ENCODE assay signal across 1 cellular context in genomic region chr11:32830413-32830738, GRCh38.
TF ChIP-seq lines count a peak whose summit lies in the region.

No MANE protein-coding gene starts in this region.

TF ChIP-seq in HepG2, 621 proteins besides CTCF, POLR2A, EP300 and RAD21 (continues in another document):
- TF ChIP-seq HNF4G (IDR thresholded peaks at IDR 0.05; ENCODE audit: borderline replicate concordance, low read depth, low read length): peak; percentile 66; the same call in 1 of the 2 replicates
- peak; percentile 34; the same call in 1 of the 2 replicates for TF ChIP-seq HNF4G (CRISPR knock-in tag; IDR thresholded peaks at IDR 0.05; ENCODE audit: borderline replicate concordance, low read depth)
- TF ChIP-seq SOX5 (CRISPR knock-in tag; IDR thresholded peaks at IDR 0.05; ENCODE audit: borderline replicate concordance): peak; percentile 39; the same call in 1 of the 2 replicates
- TF ChIP-seq, protein P1, sequence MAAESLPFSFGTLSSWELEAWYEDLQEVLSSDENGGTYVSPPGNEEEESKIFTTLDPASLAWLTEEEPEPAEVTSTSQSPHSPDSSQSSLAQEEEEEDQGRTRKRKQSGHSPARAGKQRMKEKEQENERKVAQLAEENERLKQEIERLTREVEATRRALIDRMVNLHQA (CRISPR knock-in tag; IDR thresholded peaks at IDR 0.05): no peak
- no peak for TF ChIP-seq PCBP1 (IDR thresholded peaks at IDR 0.05; ENCODE audit: borderline replicate concordance, low read depth, low read length)
- no peak for TF ChIP-seq GTF3A (CRISPR knock-in tag; conservative IDR thresholded peaks at IDR 0.05)
- TF ChIP-seq ZNF776 (CRISPR knock-in tag; IDR thresholded peaks at IDR 0.05): no peak
- no peak for TF ChIP-seq CENPX (CRISPR knock-in tag; IDR thresholded peaks at IDR 0.05)
- TF ChIP-seq, protein P2, sequence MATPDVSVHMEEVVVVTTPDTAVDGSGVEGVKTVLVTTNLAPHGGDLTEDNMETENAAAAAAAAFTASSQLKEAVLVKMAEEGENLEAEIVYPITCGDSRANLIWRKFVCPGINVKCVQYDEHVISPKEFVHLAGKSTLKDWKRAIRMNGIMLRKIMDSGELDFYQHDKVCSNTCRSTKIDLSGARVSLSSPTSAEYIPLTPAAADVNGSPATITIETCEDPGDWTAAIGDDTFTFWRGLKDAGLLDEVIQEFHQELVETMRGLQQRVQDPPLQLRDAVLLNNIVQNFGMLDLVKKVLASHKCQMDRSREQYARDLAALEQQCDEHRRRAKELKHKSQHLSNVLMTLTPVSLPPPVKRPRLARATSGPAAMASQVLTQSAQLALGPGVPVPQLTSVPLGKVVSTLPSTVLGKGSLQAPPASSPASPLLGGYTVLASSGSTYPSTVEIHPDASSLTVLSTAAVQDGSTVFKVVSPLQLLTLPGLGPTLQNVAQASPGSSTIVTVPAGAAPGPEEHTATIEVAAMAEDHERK (CRISPR knock-in tag; IDR thresholded peaks at IDR 0.05; ENCODE audit: low read depth): no peak
- TF ChIP-seq ZBTB21 (CRISPR knock-in tag; IDR thresholded peaks at IDR 0.05): no peak
- TF ChIP-seq ZNF276 (CRISPR knock-in tag; IDR thresholded peaks at IDR 0.05; ENCODE audit: low read depth): no peak
- TF ChIP-seq, protein P3, sequence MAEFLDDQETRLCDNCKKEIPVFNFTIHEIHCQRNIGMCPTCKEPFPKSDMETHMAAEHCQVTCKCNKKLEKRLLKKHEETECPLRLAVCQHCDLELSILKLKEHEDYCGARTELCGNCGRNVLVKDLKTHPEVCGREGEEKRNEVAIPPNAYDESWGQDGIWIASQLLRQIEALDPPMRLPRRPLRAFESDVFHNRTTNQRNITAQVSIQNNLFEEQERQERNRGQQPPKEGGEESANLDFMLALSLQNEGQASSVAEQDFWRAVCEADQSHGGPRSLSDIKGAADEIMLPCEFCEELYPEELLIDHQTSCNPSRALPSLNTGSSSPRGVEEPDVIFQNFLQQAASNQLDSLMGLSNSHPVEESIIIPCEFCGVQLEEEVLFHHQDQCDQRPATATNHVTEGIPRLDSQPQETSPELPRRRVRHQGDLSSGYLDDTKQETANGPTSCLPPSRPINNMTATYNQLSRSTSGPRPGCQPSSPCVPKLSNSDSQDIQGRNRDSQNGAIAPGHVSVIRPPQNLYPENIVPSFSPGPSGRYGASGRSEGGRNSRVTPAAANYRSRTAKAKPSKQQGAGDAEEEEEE (CRISPR knock-in tag; IDR thresholded peaks at IDR 0.05; ENCODE audit: borderline replicate concordance): no peak
- TF ChIP-seq, protein P4, sequence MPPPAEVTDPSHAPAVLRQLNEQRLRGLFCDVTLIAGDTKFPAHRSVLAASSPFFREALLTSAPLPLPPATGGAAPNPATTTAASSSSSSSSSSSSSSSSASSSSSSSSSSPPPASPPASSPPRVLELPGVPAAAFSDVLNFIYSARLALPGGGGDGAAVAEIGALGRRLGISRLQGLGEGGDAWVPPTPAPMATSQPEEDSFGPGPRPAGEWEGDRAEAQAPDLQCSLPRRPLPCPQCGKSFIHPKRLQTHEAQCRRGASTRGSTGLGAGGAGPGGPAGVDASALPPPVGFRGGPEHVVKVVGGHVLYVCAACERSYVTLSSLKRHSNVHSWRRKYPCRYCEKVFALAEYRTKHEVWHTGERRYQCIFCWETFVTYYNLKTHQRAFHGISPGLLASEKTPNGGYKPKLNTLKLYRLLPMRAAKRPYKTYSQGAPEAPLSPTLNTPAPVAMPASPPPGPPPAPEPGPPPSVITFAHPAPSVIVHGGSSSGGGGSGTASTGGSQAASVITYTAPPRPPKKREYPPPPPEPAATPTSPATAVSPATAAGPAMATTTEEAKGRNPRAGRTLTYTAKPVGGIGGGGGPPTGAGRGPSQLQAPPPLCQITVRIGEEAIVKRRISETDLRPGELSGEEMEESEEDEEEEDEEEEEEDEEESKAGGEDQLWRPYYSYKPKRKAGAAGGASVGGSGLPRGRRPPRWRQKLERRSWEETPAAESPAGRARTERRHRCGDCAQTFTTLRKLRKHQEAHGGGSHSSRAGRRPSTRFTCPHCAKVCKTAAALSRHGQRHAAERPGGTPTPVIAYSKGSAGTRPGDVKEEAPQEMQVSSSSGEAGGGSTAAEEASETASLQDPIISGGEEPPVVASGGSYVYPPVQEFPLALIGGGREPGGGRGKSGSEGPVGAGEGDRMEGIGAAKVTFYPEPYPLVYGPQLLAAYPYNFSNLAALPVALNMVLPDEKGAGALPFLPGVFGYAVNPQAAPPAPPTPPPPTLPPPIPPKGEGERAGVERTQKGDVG (CRISPR knock-in tag; IDR thresholded peaks at IDR 0.05; ENCODE audit: borderline replicate concordance): no peak
- TF ChIP-seq ZNF251 (CRISPR knock-in tag; IDR thresholded peaks at IDR 0.05): no peak
- TF ChIP-seq, protein P5, sequence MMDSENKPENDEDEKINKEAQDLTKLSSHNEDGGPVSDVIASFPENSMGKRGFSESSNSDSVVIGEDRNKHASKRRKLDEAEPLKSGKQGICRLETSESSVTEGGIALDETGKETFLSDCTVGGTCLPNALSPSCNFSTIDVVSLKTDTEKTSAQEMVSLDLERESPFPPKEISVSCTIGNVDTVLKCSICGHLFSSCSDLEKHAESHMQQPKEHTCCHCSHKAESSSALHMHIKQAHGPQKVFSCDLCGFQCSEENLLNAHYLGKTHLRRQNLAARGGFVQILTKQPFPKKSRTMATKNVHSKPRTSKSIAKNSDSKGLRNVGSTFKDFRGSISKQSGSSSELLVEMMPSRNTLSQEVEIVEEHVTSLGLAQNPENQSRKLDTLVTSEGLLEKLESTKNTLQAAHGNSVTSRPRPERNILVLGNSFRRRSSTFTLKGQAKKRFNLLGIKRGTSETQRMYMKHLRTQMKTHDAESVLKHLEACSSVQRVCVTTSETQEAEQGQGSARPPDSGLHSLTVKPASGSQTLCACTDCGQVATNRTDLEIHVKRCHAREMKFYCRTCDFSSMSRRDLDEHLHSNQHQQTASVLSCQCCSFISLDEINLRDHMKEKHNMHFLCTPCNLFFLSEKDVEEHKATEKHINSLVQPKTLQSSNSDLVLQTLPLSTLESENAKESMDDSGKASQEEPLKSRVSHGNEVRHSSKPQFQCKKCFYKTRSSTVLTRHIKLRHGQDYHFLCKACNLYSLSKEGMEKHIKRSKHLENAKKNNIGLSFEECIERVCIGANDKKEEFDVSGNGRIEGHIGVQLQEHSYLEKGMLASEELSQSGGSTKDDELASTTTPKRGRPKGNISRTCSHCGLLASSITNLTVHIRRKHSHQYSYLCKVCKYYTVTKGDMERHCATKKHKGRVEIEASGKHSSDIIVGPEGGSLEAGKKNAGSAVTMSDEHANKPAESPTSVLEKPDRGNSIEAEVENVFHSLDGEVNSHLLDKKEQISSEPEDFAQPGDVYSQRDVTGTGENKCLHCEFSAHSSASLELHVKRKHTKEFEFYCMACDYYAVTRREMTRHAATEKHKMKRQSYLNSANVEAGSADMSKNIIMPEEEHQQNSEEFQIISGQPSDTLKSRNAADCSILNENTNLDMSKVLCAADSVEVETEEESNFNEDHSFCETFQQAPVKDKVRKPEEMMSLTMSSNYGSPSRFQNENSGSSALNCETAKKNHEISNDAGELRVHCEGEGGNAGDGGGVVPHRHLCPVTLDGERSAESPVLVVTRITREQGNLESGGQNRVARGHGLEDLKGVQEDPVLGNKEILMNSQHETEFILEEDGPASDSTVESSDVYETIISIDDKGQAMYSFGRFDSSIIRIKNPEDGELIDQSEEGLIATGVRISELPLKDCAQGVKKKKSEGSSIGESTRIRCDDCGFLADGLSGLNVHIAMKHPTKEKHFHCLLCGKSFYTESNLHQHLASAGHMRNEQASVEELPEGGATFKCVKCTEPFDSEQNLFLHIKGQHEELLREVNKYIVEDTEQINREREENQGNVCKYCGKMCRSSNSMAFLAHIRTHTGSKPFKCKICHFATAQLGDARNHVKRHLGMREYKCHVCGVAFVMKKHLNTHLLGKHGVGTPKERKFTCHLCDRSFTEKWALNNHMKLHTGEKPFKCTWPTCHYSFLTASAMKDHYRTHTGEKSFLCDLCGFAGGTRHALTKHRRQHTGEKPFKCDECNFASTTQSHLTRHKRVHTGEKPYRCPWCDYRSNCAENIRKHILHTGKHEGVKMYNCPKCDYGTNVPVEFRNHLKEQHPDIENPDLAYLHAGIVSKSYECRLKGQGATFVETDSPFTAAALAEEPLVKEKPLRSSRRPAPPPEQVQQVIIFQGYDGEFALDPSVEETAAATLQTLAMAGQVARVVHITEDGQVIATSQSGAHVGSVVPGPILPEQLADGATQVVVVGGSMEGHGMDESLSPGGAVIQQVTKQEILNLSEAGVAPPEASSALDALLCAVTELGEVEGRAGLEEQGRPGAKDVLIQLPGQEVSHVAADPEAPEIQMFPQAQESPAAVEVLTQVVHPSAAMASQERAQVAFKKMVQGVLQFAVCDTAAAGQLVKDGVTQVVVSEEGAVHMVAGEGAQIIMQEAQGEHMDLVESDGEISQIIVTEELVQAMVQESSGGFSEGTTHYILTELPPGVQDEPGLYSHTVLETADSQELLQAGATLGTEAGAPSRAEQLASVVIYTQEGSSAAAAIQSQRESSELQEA (CRISPR knock-in tag; IDR thresholded peaks at IDR 0.05; ENCODE audit: not compliant biosample characterization): no peak
- TF ChIP-seq, protein P6, sequence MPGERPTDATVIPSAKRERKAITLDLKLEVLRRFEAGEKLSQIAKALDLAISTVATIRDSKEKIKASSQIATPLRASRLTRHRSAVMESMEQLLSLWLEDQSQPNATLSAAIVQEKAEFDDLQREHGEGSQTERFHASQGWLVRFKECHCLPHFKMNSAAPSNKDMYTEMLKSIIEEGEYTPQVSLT (CRISPR knock-in tag; IDR thresholded peaks at IDR 0.05; ENCODE audit: borderline replicate concordance, low read depth): no peak
- TF ChIP-seq THRA (CRISPR knock-in tag; IDR thresholded peaks at IDR 0.05; ENCODE audit: borderline replicate concordance): peak; percentile 40; the same call in 1 of the 2 replicates
- no peak for TF ChIP-seq SNAI1 (CRISPR knock-in tag; IDR thresholded peaks at IDR 0.05; ENCODE audit: borderline replicate concordance)
- TF ChIP-seq, protein P7, sequence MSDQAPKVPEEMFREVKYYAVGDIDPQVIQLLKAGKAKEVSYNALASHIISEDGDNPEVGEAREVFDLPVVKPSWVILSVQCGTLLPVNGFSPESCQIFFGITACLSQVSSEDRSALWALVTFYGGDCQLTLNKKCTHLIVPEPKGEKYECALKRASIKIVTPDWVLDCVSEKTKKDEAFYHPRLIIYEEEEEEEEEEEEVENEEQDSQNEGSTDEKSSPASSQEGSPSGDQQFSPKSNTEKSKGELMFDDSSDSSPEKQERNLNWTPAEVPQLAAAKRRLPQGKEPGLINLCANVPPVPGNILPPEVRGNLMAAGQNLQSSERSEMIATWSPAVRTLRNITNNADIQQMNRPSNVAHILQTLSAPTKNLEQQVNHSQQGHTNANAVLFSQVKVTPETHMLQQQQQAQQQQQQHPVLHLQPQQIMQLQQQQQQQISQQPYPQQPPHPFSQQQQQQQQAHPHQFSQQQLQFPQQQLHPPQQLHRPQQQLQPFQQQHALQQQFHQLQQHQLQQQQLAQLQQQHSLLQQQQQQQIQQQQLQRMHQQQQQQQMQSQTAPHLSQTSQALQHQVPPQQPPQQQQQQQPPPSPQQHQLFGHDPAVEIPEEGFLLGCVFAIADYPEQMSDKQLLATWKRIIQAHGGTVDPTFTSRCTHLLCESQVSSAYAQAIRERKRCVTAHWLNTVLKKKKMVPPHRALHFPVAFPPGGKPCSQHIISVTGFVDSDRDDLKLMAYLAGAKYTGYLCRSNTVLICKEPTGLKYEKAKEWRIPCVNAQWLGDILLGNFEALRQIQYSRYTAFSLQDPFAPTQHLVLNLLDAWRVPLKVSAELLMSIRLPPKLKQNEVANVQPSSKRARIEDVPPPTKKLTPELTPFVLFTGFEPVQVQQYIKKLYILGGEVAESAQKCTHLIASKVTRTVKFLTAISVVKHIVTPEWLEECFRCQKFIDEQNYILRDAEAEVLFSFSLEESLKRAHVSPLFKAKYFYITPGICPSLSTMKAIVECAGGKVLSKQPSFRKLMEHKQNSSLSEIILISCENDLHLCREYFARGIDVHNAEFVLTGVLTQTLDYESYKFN (CRISPR knock-in tag; conservative IDR thresholded peaks at IDR 0.05): peak; percentile 45; the same call in 1 of the 2 replicates
- TF ChIP-seq ZNF562 (CRISPR knock-in tag; IDR thresholded peaks at IDR 0.05; ENCODE audit: borderline replicate concordance): no peak
- TF ChIP-seq ZFX (CRISPR knock-in tag; IDR thresholded peaks at IDR 0.05; ENCODE audit: low read depth): no peak
- no peak for TF ChIP-seq THYN1 (CRISPR knock-in tag; IDR thresholded peaks at IDR 0.05; ENCODE audit: borderline replicate concordance, low read depth)
- no peak for TF ChIP-seq NR2C2 (CRISPR knock-in tag; IDR thresholded peaks at IDR 0.05; ENCODE audit: borderline replicate concordance)
- no peak for TF ChIP-seq FOXA1 (IDR thresholded peaks at IDR 0.05)
- TF ChIP-seq FOXA1 (CRISPR knock-in tag; IDR thresholded peaks at IDR 0.05): peak; percentile 10; the same call in 1 of the 2 replicates
- no peak for TF ChIP-seq MYC (CRISPR knock-in tag; IDR thresholded peaks at IDR 0.05; ENCODE audit: borderline replicate concordance)
- no peak for TF ChIP-seq ZKSCAN1 (IDR thresholded peaks at IDR 0.05; ENCODE audit: low read length)
- TF ChIP-seq ZNF644 (CRISPR knock-in tag; IDR thresholded peaks at IDR 0.05; ENCODE audit: low read depth): 0 out of 2 replicates have a peak, but pooled peaks have one; percentile 31
- TF ChIP-seq ZNF713 (CRISPR knock-in tag; IDR thresholded peaks at IDR 0.05): no peak
- TF ChIP-seq, protein P8, sequence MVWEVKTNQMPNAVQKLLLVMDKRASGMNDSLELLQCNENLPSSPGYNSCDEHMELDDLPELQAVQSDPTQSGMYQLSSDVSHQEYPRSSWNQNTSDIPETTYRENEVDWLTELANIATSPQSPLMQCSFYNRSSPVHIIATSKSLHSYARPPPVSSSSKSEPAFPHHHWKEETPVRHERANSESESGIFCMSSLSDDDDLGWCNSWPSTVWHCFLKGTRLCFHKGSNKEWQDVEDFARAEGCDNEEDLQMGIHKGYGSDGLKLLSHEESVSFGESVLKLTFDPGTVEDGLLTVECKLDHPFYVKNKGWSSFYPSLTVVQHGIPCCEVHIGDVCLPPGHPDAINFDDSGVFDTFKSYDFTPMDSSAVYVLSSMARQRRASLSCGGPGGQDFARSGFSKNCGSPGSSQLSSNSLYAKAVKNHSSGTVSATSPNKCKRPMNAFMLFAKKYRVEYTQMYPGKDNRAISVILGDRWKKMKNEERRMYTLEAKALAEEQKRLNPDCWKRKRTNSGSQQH (CRISPR knock-in tag; IDR thresholded peaks at IDR 0.05; ENCODE audit: low read depth): peak; percentile 68; the same call in 1 of the 2 replicates
